Comparison of ENCODE assay signal across 8 cellular contexts in the genomic region with DNA sequence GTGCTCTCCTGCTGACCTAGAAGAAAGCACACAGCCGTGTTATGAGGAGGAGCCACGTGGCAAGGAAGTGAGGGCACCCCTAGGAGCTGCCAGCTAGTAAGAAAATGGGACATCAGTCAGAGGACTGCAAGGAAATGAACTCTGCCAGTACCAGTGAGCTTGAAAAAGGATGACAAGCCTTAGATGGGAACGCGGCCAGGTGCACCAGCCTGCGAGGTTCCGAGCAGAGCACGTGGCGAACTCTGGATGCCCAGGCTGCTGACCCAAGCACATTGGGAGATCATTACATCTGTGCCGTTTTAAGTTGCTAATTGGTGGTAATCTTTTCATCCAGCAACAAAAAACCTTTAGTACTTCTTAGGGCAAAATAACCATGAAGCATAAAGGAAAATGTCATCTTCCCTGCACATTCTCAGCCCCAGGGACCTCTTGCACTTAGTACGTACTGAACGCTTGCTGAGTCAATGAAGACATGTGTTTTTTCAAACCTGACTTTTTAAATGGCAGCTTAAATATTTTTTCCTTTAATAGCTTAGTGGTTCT.
DNase-seq lines count a peak whose midpoint lies in the region; ATAC-seq, FAIRE-seq and TF ChIP-seq lines count a peak whose summit lies in the region.

No MANE protein-coding gene starts in this region.

- no peak overlapping the region for H3K4me3 Mint-ChIP-seq in GM23338
- no peak overlapping the region for H3K4me3 Mint-ChIP-seq in endodermal cell

- H3K9ac ChIP-seq in endodermal cell (ENCODE audit: extremely low read depth, low read length, poor library complexity, severe bottlenecking) = no peak overlapping the region

- TF ChIP-seq CTCF in C4-2B (conservative IDR thresholded peaks at IDR 0.05) = no peak
- TF ChIP-seq CTCF in GM23338 (conservative IDR thresholded peaks at IDR 0.05; ENCODE audit: low read depth in 2 of 2) = no peak
- TF ChIP-seq CTCF in endodermal cell (conservative IDR thresholded peaks at IDR 0.05) = no peak

- no peaks in the 10 kb centered on the region for H3K9me3 Mint-ChIP-seq in GM23338
- no peaks in the 10 kb centered on the region for H3K9me3 Mint-ChIP-seq in endodermal cell

- no peak for FAIRE-seq in RCC 7860 (lab: Jason Lieb, UNC)

- H3K9me3 ChIP-seq in endodermal cell (ENCODE audit: control insufficient read depth, low read length) = no peaks in the 10 kb centered on the region

- H3K27me3 ChIP-seq in GM23338 (ENCODE audit: insufficient read depth) (no peaks in the 10 kb centered on the region), endodermal cell (ENCODE audit: control insufficient read depth, insufficient read depth, low read length, poor library complexity, severe bottlenecking) (no peaks in the 10 kb centered on the region)

- no peaks in the 10 kb centered on the region; the same call in 1 of the 2 replicates for H3K36me3 ChIP-seq in GM23338 (ENCODE audit: insufficient read depth)
- peaks cover 18% of the 10 kb centered on the region for H3K36me3 ChIP-seq in endodermal cell (ENCODE audit: control insufficient read depth, insufficient read depth, low read length)

- H3K4me1 ChIP-seq in GM23338 (ENCODE audit: insufficient read depth) (peaks cover 14% of the 10 kb centered on the region), endodermal cell (ENCODE audit: control insufficient read depth, insufficient read depth, low read length) (no peaks in the 10 kb centered on the region)

- peak overlapping the region; percentile 51 for H3K27ac ChIP-seq in C4-2B
- H3K27ac ChIP-seq in GM23338 (ENCODE audit: low read depth) = no peak overlapping the region
- H3K27ac ChIP-seq in endodermal cell (ENCODE audit: low read depth, low read length) = peak overlapping the region; percentile 78

- H3K36me3 Mint-ChIP-seq in GM23338 (ENCODE audit: low read depth) (peaks cover 38% of the 10 kb centered on the region), endodermal cell (ENCODE audit: low read depth) (peaks cover 50% of the 10 kb centered on the region)

- no peaks in the 10 kb centered on the region for H3F3A ChIP-seq in GM23338 (replicated peaks; ENCODE audit: low read depth)

- peaks cover 11% of the 10 kb centered on the region for H3K27me3 Mint-ChIP-seq in GM23338 (ENCODE audit: insufficient read depth, low read depth, poor library complexity)
- H3K27me3 Mint-ChIP-seq in endodermal cell (ENCODE audit: insufficient read depth) = no peaks in the 10 kb centered on the region

- peaks cover 88% of the 10 kb centered on the region for H3K79me2 ChIP-seq in GM23338 (replicated peaks; ENCODE audit: insufficient read depth)

- no peak overlapping the region for H3K4me2 ChIP-seq in GM23338

- no peaks in the 10 kb centered on the region for H3K9me2 ChIP-seq in GM23338 (ENCODE audit: insufficient read depth)

- no peak overlapping the region for H2AFZ ChIP-seq in GM23338

- H3K4me3 ChIP-seq in GM23338 (no peak overlapping the region), endodermal cell (ENCODE audit: low read length) (no peak overlapping the region)

- peak overlapping the region; percentile 89 for H3K27ac Mint-ChIP-seq in GM23338
- H3K27ac Mint-ChIP-seq in endodermal cell = peak overlapping the region; percentile 79

- DNase-seq in GM23338 (ENCODE audit: low spot score) = no peak
- peak; percentile 89 for DNase-seq in RCC 7860 (ENCODE audit: low spot score)
- DNase-seq in endodermal cell = no peak
- peak; percentile 39 for DNase-seq in occipital lobe (lab: John Stamatoyannopoulos, UW)
- DNase-seq in iPS-NIHi11 (ENCODE audit: low spot score) = no peak
- no peak for DNase-seq in activated gamma-delta T cell (lab: John Stamatoyannopoulos, UW)

- ATAC-seq in GM23338 (no peak), GM19351 (IDR thresholded peaks at IDR 0.05; ENCODE audit: unreplicated experiment) (no peak)

- peaks cover 10% of the 10 kb centered on the region; the same call in 1 of the 2 replicates for H4K20me1 ChIP-seq in GM23338 (replicated peaks; ENCODE audit: insufficient read depth)

- peaks cover 37% of the 10 kb centered on the region for H3K4me1 Mint-ChIP-seq in GM23338
- peaks cover 14% of the 10 kb centered on the region for H3K4me1 Mint-ChIP-seq in endodermal cell

- WGBS in endodermal cell (ENCODE audit: insufficient coverage in 1 of 2, insufficient read length in 1 of 2), 2 experiments = 87 to 91% methylated on average over 10 to 11 of the region's 11 CpGs

TF ChIP-seq in GM23338, 12 proteins besides CTCF, POLR2A, EP300 and RAD21 (continues in another document):
- TF ChIP-seq, protein P1, sequence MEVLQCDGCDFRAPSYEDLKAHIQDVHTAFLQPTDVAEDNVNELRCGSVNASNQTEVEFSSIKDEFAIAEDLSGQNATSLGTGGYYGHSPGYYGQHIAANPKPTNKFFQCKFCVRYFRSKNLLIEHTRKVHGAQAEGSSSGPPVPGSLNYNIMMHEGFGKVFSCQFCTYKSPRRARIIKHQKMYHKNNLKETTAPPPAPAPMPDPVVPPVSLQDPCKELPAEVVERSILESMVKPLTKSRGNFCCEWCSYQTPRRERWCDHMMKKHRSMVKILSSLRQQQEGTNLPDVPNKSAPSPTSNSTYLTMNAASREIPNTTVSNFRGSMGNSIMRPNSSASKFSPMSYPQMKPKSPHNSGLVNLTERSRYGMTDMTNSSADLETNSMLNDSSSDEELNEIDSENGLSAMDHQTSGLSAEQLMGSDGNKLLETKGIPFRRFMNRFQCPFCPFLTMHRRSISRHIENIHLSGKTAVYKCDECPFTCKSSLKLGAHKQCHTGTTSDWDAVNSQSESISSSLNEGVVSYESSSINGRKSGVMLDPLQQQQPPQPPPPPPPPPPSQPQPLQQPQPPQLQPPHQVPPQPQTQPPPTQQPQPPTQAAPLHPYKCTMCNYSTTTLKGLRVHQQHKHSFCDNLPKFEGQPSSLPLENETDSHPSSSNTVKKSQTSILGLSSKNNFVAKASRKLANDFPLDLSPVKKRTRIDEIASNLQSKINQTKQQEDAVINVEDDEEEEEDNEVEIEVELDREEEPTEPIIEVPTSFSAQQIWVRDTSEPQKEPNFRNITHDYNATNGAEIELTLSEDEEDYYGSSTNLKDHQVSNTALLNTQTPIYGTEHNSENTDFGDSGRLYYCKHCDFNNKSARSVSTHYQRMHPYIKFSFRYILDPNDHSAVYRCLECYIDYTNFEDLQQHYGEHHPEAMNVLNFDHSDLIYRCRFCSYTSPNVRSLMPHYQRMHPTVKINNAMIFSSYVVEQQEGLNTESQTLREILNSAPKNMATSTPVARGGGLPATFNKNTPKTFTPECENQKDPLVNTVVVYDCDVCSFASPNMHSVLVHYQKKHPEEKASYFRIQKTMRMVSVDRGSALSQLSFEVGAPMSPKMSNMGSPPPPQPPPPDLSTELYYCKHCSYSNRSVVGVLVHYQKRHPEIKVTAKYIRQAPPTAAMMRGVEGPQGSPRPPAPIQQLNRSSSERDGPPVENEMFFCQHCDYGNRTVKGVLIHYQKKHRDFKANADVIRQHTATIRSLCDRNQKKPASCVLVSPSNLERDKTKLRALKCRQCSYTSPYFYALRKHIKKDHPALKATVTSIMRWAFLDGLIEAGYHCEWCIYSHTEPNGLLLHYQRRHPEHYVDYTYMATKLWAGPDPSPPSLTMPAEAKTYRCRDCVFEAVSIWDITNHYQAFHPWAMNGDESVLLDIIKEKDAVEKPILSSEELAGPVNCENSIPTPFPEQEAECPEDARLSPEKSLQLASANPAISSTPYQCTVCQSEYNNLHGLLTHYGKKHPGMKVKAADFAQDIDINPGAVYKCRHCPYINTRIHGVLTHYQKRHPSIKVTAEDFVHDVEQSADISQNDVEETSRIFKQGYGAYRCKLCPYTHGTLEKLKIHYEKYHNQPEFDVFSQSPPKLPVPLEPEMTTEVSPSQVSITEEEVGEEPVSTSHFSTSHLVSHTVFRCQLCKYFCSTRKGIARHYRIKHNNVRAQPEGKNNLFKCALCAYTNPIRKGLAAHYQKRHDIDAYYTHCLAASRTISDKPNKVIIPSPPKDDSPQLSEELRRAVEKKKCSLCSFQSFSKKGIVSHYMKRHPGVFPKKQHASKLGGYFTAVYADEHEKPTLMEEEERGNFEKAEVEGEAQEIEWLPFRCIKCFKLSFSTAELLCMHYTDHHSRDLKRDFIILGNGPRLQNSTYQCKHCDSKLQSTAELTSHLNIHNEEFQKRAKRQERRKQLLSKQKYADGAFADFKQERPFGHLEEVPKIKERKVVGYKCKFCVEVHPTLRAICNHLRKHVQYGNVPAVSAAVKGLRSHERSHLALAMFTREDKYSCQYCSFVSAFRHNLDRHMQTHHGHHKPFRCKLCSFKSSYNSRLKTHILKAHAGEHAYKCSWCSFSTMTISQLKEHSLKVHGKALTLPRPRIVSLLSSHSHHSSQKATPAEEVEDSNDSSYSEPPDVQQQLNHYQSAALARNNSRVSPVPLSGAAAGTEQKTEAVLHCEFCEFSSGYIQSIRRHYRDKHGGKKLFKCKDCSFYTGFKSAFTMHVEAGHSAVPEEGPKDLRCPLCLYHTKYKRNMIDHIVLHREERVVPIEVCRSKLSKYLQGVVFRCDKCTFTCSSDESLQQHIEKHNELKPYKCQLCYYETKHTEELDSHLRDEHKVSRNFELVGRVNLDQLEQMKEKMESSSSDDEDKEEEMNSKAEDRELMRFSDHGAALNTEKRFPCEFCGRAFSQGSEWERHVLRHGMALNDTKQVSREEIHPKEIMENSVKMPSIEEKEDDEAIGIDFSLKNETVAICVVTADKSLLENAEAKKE (CRISPR knock-in tag; IDR thresholded peaks at IDR 0.05) = no peak
- TF ChIP-seq ZNF114 (CRISPR knock-in tag; IDR thresholded peaks at IDR 0.05) (no peak), NANOG (IDR thresholded peaks at IDR 0.05; ENCODE audit: borderline replicate concordance) (no peak)
- TF ChIP-seq, protein P2, sequence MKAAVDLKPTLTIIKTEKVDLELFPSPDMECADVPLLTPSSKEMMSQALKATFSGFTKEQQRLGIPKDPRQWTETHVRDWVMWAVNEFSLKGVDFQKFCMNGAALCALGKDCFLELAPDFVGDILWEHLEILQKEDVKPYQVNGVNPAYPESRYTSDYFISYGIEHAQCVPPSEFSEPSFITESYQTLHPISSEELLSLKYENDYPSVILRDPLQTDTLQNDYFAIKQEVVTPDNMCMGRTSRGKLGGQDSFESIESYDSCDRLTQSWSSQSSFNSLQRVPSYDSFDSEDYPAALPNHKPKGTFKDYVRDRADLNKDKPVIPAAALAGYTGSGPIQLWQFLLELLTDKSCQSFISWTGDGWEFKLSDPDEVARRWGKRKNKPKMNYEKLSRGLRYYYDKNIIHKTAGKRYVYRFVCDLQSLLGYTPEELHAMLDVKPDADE (IDR thresholded peaks at IDR 0.05) = no peak

Comparison
In these comparisons a context has a peak if more than half of its experiments do, and no peak if none do; other contexts are left out.
1. DNase-seq: peak in RCC 7860 (single experiment) and occipital lobe (single experiment); none in GM23338 (single experiment), endodermal cell (single experiment), iPS-NIHi11 (single experiment) and activated gamma-delta T cell (single experiment).